In the genomic region with DNA sequence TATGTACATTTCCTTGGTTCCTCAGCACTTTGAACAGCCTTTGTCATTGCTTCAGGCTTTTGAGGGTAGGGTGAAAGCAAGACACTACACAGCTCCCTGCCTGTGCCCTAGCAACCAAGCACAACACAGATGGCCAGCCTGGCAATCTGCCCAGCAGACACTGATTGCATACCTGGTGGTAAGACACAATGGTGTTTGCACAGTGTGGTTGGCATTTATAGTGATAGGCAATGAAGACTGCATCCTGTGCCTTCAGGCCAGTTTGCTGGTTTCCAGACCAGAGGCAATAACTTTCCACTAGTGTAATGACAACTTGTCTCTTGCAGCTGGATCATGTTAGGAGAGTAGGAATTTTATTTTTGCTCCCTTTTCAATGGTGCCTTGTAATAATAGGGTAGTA, we compare ENCODE assay signal across 8 cellular contexts.
DNase-seq lines count a peak whose midpoint lies in the region; FAIRE-seq and TF ChIP-seq lines count a peak whose summit lies in the region.

No MANE protein-coding gene starts in this region.

- DNase-seq in DMS79 (lab: John Stamatoyannopoulos, UW) = peak; percentile 85
- DNase-seq in NCI-H2029 (lab: John Stamatoyannopoulos, UW) = peak; percentile 98
- DNase-seq in brain microvascular endothelial cell = peak; percentile 47
- no peak for DNase-seq in CD8-positive, alpha-beta memory T cell
- no peak for DNase-seq in D721Med (ENCODE audit: insufficient read length, low spot score)
- no peak for DNase-seq in NK-92 treated with Interleukin-12 subunit alpha and Interleukin-12 subunit beta, amount 100 ng/mL, for 24 hours (lab: John Stamatoyannopoulos, UW)
- DNase-seq in Caco-2 = no peak

- H3K36me3 ChIP-seq in brain microvascular endothelial cell (replicated peaks) (no peaks in the 10 kb centered on the region), muscle layer of colon (ENCODE audit: insufficient read depth, low read length) (no peaks in the 10 kb centered on the region), Caco-2 (ENCODE audit: control insufficient read depth, insufficient read depth, low read length) (no peaks in the 10 kb centered on the region)
- H3K36me3 ChIP-seq in CD8-positive, alpha-beta memory T cell (ENCODE audit: insufficient read depth, low read length) = no peaks in the 10 kb centered on the region

- no peaks in the 10 kb centered on the region for H3K4me1 Mint-ChIP-seq in CD8-positive, alpha-beta memory T cell
- H3K4me1 Mint-ChIP-seq in Caco-2 (ENCODE audit: low read depth, unreplicated experiment) = no peaks in the 10 kb centered on the region

- H3K9ac ChIP-seq in muscle layer of colon (ENCODE audit: low read length) = no peak overlapping the region

- intact Hi-C loops in Caco-2 (cut with micrococcal nuclease; ENCODE audit: unreplicated experiment) = loop anchor here (10.0 kb wide), 1 partner anchor 58 kb away; no protein-coding TSS in a partner anchor

- H3K9me3 Mint-ChIP-seq in CD8-positive, alpha-beta memory T cell = peaks cover 0 to 2% (median 0%) of the 10 kb centered on the region in 5 donors
- H3K9me3 Mint-ChIP-seq in Caco-2 (ENCODE audit: unreplicated experiment) = no peaks in the 10 kb centered on the region

- H3K4me3 ChIP-seq in brain microvascular endothelial cell (ENCODE audit: low read depth, low read length) (no peak overlapping the region), muscle layer of colon (ENCODE audit: low read depth in 1 of 2, low read length in 2 of 2) (no peak overlapping the region), Caco-2 (ENCODE audit: low read depth, low read length) (no peak overlapping the region)
- no peak overlapping the region for H3K4me3 ChIP-seq in CD8-positive, alpha-beta memory T cell (ENCODE audit: low read length)

- H3K9me3 ChIP-seq in muscle layer of colon (ENCODE audit: low read length) (no peaks in the 10 kb centered on the region), Caco-2 (no peaks in the 10 kb centered on the region)
- no peaks in the 10 kb centered on the region for H3K9me3 ChIP-seq in CD8-positive, alpha-beta memory T cell (ENCODE audit: low read length)

- BruUV-seq in Caco-2 (replicated peaks; lab: Mats Ljungman, UMichigan) = no TSS peak

- no peak overlapping the region for H3K4me3 Mint-ChIP-seq in CD8-positive, alpha-beta memory T cell
- no peak overlapping the region for H3K4me3 Mint-ChIP-seq in Caco-2 (ENCODE audit: unreplicated experiment)

- CTCF ChIA-PET in CD8-positive, alpha-beta memory T cell (lab: Charles Lee) = no interaction called here
- CTCF ChIA-PET in Caco-2 (lab: Charles Lee) = no interaction called here

- no peak overlapping the region for H3K27ac ChIP-seq in brain microvascular endothelial cell
- H3K27ac ChIP-seq in muscle layer of colon (ENCODE audit: low read depth, low read length) = peak overlapping the region; percentile 59
- H3K27ac ChIP-seq in CD8-positive, alpha-beta memory T cell (ENCODE audit: low read depth, low read length) = no peak overlapping the region

- no peaks in the 10 kb centered on the region for H3K27me3 Mint-ChIP-seq in CD8-positive, alpha-beta memory T cell
- H3K27me3 Mint-ChIP-seq in Caco-2 (ENCODE audit: insufficient read depth, unreplicated experiment) = no peaks in the 10 kb centered on the region

- H3K27me3 ChIP-seq in brain microvascular endothelial cell (replicated peaks) (no peaks in the 10 kb centered on the region), muscle layer of colon (ENCODE audit: control insufficient read depth in 1 of 2, insufficient read depth in 2 of 2, low read length in 2 of 2) (no peaks in the 10 kb centered on the region), Caco-2 (replicated peaks; ENCODE audit: control insufficient read depth, insufficient read depth, low read length) (no peaks in the 10 kb centered on the region)
- no peaks in the 10 kb centered on the region for H3K27me3 ChIP-seq in CD8-positive, alpha-beta memory T cell (ENCODE audit: insufficient read depth, low read length, poor library complexity, severe bottlenecking)

- POLR2A ChIA-PET in CD8-positive, alpha-beta memory T cell (lab: Charles Lee) = no interaction called here
- POLR2A ChIA-PET in Caco-2 (lab: Charles Lee) = no interaction called here

- H3K27ac Mint-ChIP-seq in CD8-positive, alpha-beta memory T cell = no peak overlapping the region
- H3K27ac Mint-ChIP-seq in Caco-2 (ENCODE audit: unreplicated experiment) = no peak overlapping the region

- H3K4me1 ChIP-seq in muscle layer of colon (ENCODE audit: insufficient read depth, low read length) (peaks cover 44% of the 10 kb centered on the region), Caco-2 (no peaks in the 10 kb centered on the region)
- H3K4me1 ChIP-seq in CD8-positive, alpha-beta memory T cell (ENCODE audit: insufficient read depth, low read length) = no peaks in the 10 kb centered on the region

- H3K36me3 Mint-ChIP-seq in CD8-positive, alpha-beta memory T cell = no peaks in the 10 kb centered on the region
- no peaks in the 10 kb centered on the region for H3K36me3 Mint-ChIP-seq in Caco-2 (ENCODE audit: insufficient read depth, unreplicated experiment)

- in situ Hi-C loops in brain microvascular endothelial cell (cut with HindIII; ENCODE audit: low pct_ligation_motif_present, low sequenced_read_pairs) = no loop called here

- TF ChIP-seq CTCF in brain microvascular endothelial cell (IDR thresholded peaks at IDR 0.05; ENCODE audit: low read depth, low read length, missing control alignments) = no peak
- TF ChIP-seq CTCF in D721Med (IDR thresholded peaks at IDR 0.05; ENCODE audit: insufficient read depth, missing control alignments) = no peak
- TF ChIP-seq CTCF in Caco-2 (IDR thresholded peaks at IDR 0.05; ENCODE audit: insufficient read depth in 1 of 2, low read depth in 1 of 2, low read length in 1 of 2, severe bottlenecking in 1 of 2, unreplicated experiment in 1 of 2) = no peak

- FAIRE-seq in D721Med (lab: Jason Lieb, UNC) = no peak

Comparison
In these comparisons a context has a peak if more than half of its experiments do, and no peak if none do; other contexts are left out.
1. DNase-seq: peak in DMS79 (single experiment), NCI-H2029 (single experiment) and brain microvascular endothelial cell (single experiment); none in CD8-positive, alpha-beta memory T cell (0 of 5), D721Med (single experiment), NK-92 treated with Interleukin-12 subunit alpha and Interleukin-12 subunit beta, amount 100 ng/mL, for 24 hours (single experiment) and Caco-2 (0 of 2).